Comparison of ENCODE assay signal across 17 cellular contexts in the genomic region with DNA sequence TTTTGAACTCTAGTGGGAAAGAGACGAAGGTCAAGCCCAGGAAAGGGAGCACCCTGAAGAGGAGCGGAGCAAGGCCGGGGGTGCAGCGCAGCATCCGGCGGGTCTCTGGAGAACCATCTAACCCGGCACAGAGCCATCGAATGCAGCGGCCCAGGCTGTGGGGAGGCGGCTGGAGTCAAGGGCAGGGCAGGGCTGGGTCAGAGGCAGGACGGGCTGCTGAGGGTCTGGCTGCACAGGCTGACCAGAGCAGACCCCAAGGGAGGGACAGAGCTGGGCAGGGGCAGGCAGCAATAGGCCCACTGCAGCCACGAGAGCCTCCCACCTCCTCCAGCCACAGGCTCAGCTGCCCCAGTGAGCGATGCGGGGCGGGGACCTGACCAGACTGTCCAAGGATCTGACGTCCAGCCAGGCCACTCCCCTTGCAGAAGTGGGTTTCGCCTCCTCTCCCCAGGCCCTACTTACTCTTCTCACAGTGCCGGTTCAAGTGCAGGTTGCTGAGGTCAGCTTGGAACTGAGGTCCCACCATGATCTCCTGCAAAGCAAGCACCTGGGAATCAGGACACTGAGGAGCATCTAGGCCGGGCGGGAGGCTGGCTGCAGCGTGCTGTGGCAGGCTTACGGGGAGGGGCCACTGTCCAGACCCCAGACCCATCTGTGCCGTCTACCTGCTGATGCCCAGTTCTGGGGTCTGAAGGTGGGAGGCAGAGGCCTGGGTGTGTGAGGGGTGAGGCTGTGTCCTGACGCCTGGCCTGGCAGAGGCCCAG. TPM values are rescaled to one million over a fixed set of nuclear protein-coding genes. Genes with fewer than 3 reads are reported as not detected.
DNase-seq lines count a peak whose midpoint lies in the region; ATAC-seq, FAIRE-seq and TF ChIP-seq lines count a peak whose summit lies in the region.
"Had no signal": no experiment of that assay in that cellular context is flagged by ENCODE, and none has a peak within 500 bp of the region (broad histone marks: within the 10 kb centered on the region; RNA-seq: fewer than 3 reads in every experiment).

No MANE protein-coding gene starts in this region.

- ATAC-seq in upper lobe of right lung, result peak; percentile 29
- ATAC-seq in HG03460 (IDR thresholded peaks at IDR 0.05; ENCODE audit: unreplicated experiment), result no peak
- ATAC-seq: HepG2 had no signal

- H4K91ac ChIP-seq in H1 (replicated peaks; ENCODE audit: insufficient read length, low read length) (no peak overlapping the region), neuronal stem cell (ENCODE audit: low read depth, low read length, poor library complexity) (no peak overlapping the region)

- no peak overlapping the region for H2BK20ac ChIP-seq in H1 (ENCODE audit: low read length)

- H3K4me2 ChIP-seq in H1 (ENCODE audit: insufficient read depth in 1 of 2, low read depth in 2 of 2, low read length in 2 of 2) (no peak overlapping the region), neuronal stem cell (ENCODE audit: insufficient read depth, low read length, poor library complexity, severe bottlenecking) (no peak overlapping the region)

- no peak for TF ChIP-seq POLR2A in H1 (IDR thresholded peaks at IDR 0.05; ENCODE audit: control extremely low read depth in 1 of 2, low read depth in 2 of 2, low read length in 2 of 2)

- TF ChIP-seq RAD21 in H1 (IDR thresholded peaks at IDR 0.05 in 1 of 2, conservative IDR thresholded peaks at IDR 0.05 in 1 of 2; ENCODE audit: low read depth in 2 of 2, low read length in 2 of 2), result no peak

- H2BK5ac ChIP-seq in H1 (ENCODE audit: low read depth, low read length) (no peak overlapping the region; the same call in 1 of the 2 replicates), neuronal stem cell (ENCODE audit: low read length) (no peak overlapping the region)

- H2BK12ac ChIP-seq in H1 (ENCODE audit: low read depth, low read length) (no peak overlapping the region), neuronal stem cell (ENCODE audit: low read length) (no peak overlapping the region)

- H3K79me2 ChIP-seq in H1 (ENCODE audit: control insufficient read depth in 1 of 2, insufficient read depth in 2 of 2, low read length in 2 of 2), result peaks cover 17 to 37% of the 10 kb centered on the region in 2 experiments

- no peak overlapping the region for H3K4me3 ChIP-seq in H7 (ENCODE audit: insufficient read depth, low read depth, low read length)
- H3K4me3 ChIP-seq in H1 (ENCODE audit: extremely low read depth in 1 of 4, insufficient read depth in 2 of 4, low read depth in 3 of 4, low read length in 4 of 4), result no peak overlapping the region
- H3K4me3 ChIP-seq in neuronal stem cell (ENCODE audit: low read length in 2 of 2), result no peak overlapping the region
- no peak overlapping the region for H3K4me3 ChIP-seq in upper lobe of right lung
- H3K4me3 ChIP-seq: GM23248 had no signal

- H3K79me1 ChIP-seq in H1 (ENCODE audit: low read depth, low read length), result peaks cover 13% of the 10 kb centered on the region
- H3K79me1 ChIP-seq in neuronal stem cell (ENCODE audit: low read depth, low read length), result peaks cover 14% of the 10 kb centered on the region

- peaks cover 7 to 13% of the 10 kb centered on the region in 2 experiments; a peak in 3 of 4 replicates for H3K9me3 ChIP-seq in H1 (ENCODE audit: insufficient read depth in 2 of 2, low read depth in 1 of 2, low read length in 1 of 2)
- peaks cover 34 to 55% of the 10 kb centered on the region in 2 donors for H3K9me3 ChIP-seq in neuronal stem cell (replicated peaks in 1 of 2; ENCODE audit: control insufficient read depth in 2 of 2, insufficient read depth in 1 of 2, low read depth in 1 of 2, low read length in 2 of 2)
- no peaks in the 10 kb centered on the region for H3K9me3 ChIP-seq in upper lobe of right lung

- no peak for FAIRE-seq in H1 (lab: Jason Lieb, UNC)
- FAIRE-seq: D721Med, G401.6, GM12891, HepG2 had no signal

- CTCF ChIA-PET in H1 (lab: Charles Lee; ENCODE audit: partially characterized antibody), result no interaction called here

- H3K23ac ChIP-seq in H1 (ENCODE audit: insufficient read length) (no peak overlapping the region), neuronal stem cell (ENCODE audit: low read depth, low read length, poor library complexity) (no peak overlapping the region)

- DNase-seq in H7, result peak; percentile 46
- no peak for DNase-seq in H1 (ENCODE audit: low read depth in 1 of 2, low spot score in 2 of 2)
- DNase-seq in neuronal stem cell (ENCODE audit: low spot score), result no peak
- DNase-seq in upper lobe of right lung, result peak; percentile 56
- no peak for DNase-seq in caudate nucleus (lab: John Stamatoyannopoulos, UW)
- no peak for DNase-seq in CD1c-positive myeloid dendritic cell (ENCODE audit: extremely low spot score)
- DNase-seq: BE2C; C1 segment of cervical spinal cord; Caco-2; CD4-positive, alpha-beta T cell; GM23248; H9 had no signal

- H3K23me2 ChIP-seq in H1 (ENCODE audit: low read depth, low read length), result peaks cover 4% of the 10 kb centered on the region; the same call in 1 of the 2 replicates

- peaks cover 2 to 22% of the 10 kb centered on the region in 2 experiments for H4K20me1 ChIP-seq in H1 (replicated peaks in 1 of 2; ENCODE audit: control insufficient read depth in 1 of 2, insufficient read depth in 2 of 2, low read length in 2 of 2)

- 95% methylated on average over 23 of the region's 24 CpGs; no CpG with 5 or more reads in 1 of the 2 experiments for WGBS in H1 (ENCODE audit: extremely low coverage in 1 of 2, insufficient coverage in 1 of 2, insufficient read length in 1 of 2, insufficient replicate concordance in 2 of 2, low coverage in 1 of 2, low lambda C conversion rate in 2 of 2, missing lambda C conversion rate in 1 of 2), 2 experiments
- no CpG with 5 or more reads among the region's 24 CpGs for WGBS in neuronal stem cell (ENCODE audit: extremely low coverage in 2 of 2, insufficient read length in 2 of 2, insufficient replicate concordance in 1 of 2), 2 donors

- no peaks in the 10 kb centered on the region for H3K27me3 ChIP-seq in H7 (ENCODE audit: control insufficient read depth, insufficient read depth, low read length)
- H3K27me3 ChIP-seq in H1 (replicated peaks in 1 of 4; ENCODE audit: control insufficient read depth in 3 of 4, extremely low read depth in 1 of 4, insufficient read depth in 3 of 4, low read length in 3 of 4), result no peaks in the 10 kb centered on the region
- no peaks in the 10 kb centered on the region for H3K27me3 ChIP-seq in neuronal stem cell (ENCODE audit: control insufficient read depth in 3 of 3, insufficient read depth in 3 of 3, low read depth in 1 of 3, low read length in 3 of 3)
- no peaks in the 10 kb centered on the region for H3K27me3 ChIP-seq in upper lobe of right lung
- H3K27me3 ChIP-seq: BE2C had no signal

- POLR2A ChIA-PET in H1 (lab: Charles Lee; ENCODE audit: partially characterized antibody), result interaction anchor here (1.3 kb wide), 1 partner anchor 18 kb away, joined by 3 read pairs; no protein-coding TSS in a partner anchor

- H3K56ac ChIP-seq in H1 (replicated peaks; ENCODE audit: insufficient read length, low read depth, low read length), result no peak overlapping the region

- TF ChIP-seq CTCF in H1 (IDR thresholded peaks at IDR 0.05; ENCODE audit: control extremely low read depth in 1 of 3, insufficient read depth in 1 of 3, low read depth in 1 of 3, low read length in 3 of 3) (no peak), upper lobe of right lung (IDR thresholded peaks at IDR 0.05) (no peak)

- no peak overlapping the region for H2AFZ ChIP-seq in H1 (ENCODE audit: low read length)
- H2AFZ ChIP-seq in neuronal stem cell (ENCODE audit: low read length), result no peak overlapping the region
- H2AFZ ChIP-seq: GM23248 had no signal

- H3K27ac ChIP-seq in H1 (ENCODE audit: low read depth, low read length) (no peak overlapping the region), neuronal stem cell (replicated peaks; ENCODE audit: low read length) (no peak overlapping the region), upper lobe of right lung (no peak overlapping the region), caudate nucleus (ENCODE audit: low read depth, low read length) (no peak overlapping the region)
- H3K27ac ChIP-seq: GM23248 had no signal

- H2AK5ac ChIP-seq in H1 (ENCODE audit: low read depth, low read length), result no peak overlapping the region
- H2AK5ac ChIP-seq in neuronal stem cell (ENCODE audit: low read depth, low read length), result no peak overlapping the region

- H4K8ac ChIP-seq in H1 (ENCODE audit: extremely low read depth, insufficient read depth, low read length), result 0 out of 2 replicates have a peak overlapping the region, but pooled peaks have one; percentile 14
- no peak overlapping the region for H4K8ac ChIP-seq in neuronal stem cell (ENCODE audit: low read depth, low read length)

- H3K36me3 ChIP-seq in H7 (replicated peaks; ENCODE audit: control insufficient read depth, insufficient read depth, low read length) (peaks cover 53% of the 10 kb centered on the region), H1 (ENCODE audit: control insufficient read depth in 2 of 4, insufficient read depth in 4 of 4, low read length in 3 of 4) (peaks cover 35 to 89% (median 66%) of the 10 kb centered on the region in 4 experiments), neuronal stem cell (replicated peaks in 1 of 2; ENCODE audit: control insufficient read depth in 2 of 2, insufficient read depth in 2 of 2, low read length in 2 of 2) (peaks cover 78 to 96% of the 10 kb centered on the region in 2 donors), upper lobe of right lung (peaks cover 71% of the 10 kb centered on the region)

- intact Hi-C loops in upper lobe of right lung (cut with DNase I), result no loop called here

- H2BK15ac ChIP-seq in H1 (ENCODE audit: low read length), result no peak overlapping the region
- H2BK15ac ChIP-seq in neuronal stem cell (ENCODE audit: low read length), result no peak overlapping the region

- H3K14ac ChIP-seq in H1 (ENCODE audit: insufficient read length) (no peak overlapping the region), neuronal stem cell (ENCODE audit: low read length) (no peak overlapping the region)

- H3K18ac ChIP-seq in H1 (ENCODE audit: extremely low read depth, low read length), result no peak overlapping the region
- H3K18ac ChIP-seq in neuronal stem cell (ENCODE audit: low read length), result no peak overlapping the region

- H3K4ac ChIP-seq in H1 (replicated peaks; ENCODE audit: insufficient read length, low read depth, low read length) (no peak overlapping the region), neuronal stem cell (ENCODE audit: low read length) (no peak overlapping the region)

- no peaks in the 10 kb centered on the region for H3K4me1 ChIP-seq in H1 (replicated peaks in 1 of 4; ENCODE audit: control insufficient read depth in 3 of 4, insufficient read depth in 4 of 4, low read length in 3 of 4)
- no peaks in the 10 kb centered on the region for H3K4me1 ChIP-seq in neuronal stem cell (ENCODE audit: control insufficient read depth in 2 of 2, insufficient read depth in 1 of 2, low read depth in 1 of 2, low read length in 2 of 2)
- H3K4me1 ChIP-seq in upper lobe of right lung, result no peaks in the 10 kb centered on the region
- H3K4me1 ChIP-seq: BE2C, Caco-2 had no signal

- no peak overlapping the region for H3K9ac ChIP-seq in H1 (replicated peaks in 1 of 4; ENCODE audit: extremely low read depth in 1 of 4, low read depth in 3 of 4, low read length in 3 of 4)
- peak overlapping the region; percentile 51 for H3K9ac ChIP-seq in neuronal stem cell (ENCODE audit: low read depth, low read length, poor library complexity)
- H3K9ac ChIP-seq: GM23248 had no signal

- TF ChIP-seq EP300 in H1 (IDR thresholded peaks at IDR 0.05; ENCODE audit: borderline replicate concordance in 1 of 2, low read depth in 2 of 2, low read length in 2 of 2), result no peak

- H4K5ac ChIP-seq in H1 (ENCODE audit: insufficient read length, low read depth, low read length), result no peak overlapping the region

- H2BK120ac ChIP-seq in H1 (replicated peaks; ENCODE audit: low read depth, low read length) (no peak overlapping the region), neuronal stem cell (ENCODE audit: low read depth, low read length) (no peak overlapping the region)

RNA-seq across cellular contexts. Expression of gene MIER2, which starts 19.2 kb away (rescaled TPM):
- total RNA-seq in H7 (2014; rRNA removed; shearing (Covaris generic)), result 43.4 and 49.6 TPM in 2 replicates
- 45.7 and 48.3 TPM in 2 replicates for total RNA-seq in H1 (2021; fragmentation: NEBNext Ultra II Directional; extraction: Animal tissue kit (Norgen Biotek cat#: 25700))
- polyA plus RNA-seq in H1 (2011; rRNA removed), result 30.3 and 53.1 TPM in 2 replicates
- 23.4 TPM for polyA plus RNA-seq in H1 (2011; cell fraction: cytosol; rRNA removed)
- 73.3 TPM for polyA plus RNA-seq in H1 (2011; cell fraction: nucleus; rRNA removed)
- polyA plus RNA-seq in H1 (2012, experiment 1 of 2), result 44.7 to 62.6 TPM (median 54.6 TPM) in 4 replicates
- polyA plus RNA-seq in H1 (2012, experiment 2 of 2), result 23.4 TPM
- polyA plus RNA-seq in H1 (2013, experiment 1 of 2), result 29.9 TPM
- 30.9 TPM for polyA plus RNA-seq in H1 (2013, experiment 2 of 2)
- 72.4 and 80.0 TPM in 2 replicates for polyA minus RNA-seq in H1 (2011; rRNA and poly(A)+ RNA removed)
- polyA minus RNA-seq in H1 (2011; cell fraction: cytosol; rRNA and poly(A)+ RNA removed), result 28.2 TPM
- 54.0 TPM for polyA minus RNA-seq in H1 (2011; cell fraction: nucleus; rRNA and poly(A)+ RNA removed)
- 40.2 TPM for polyA plus RNA-seq in neuronal stem cell (2013, experiment 1 of 2)
- polyA plus RNA-seq in neuronal stem cell (2013, experiment 2 of 2), result 41.0 TPM
- 43.1 TPM for total RNA-seq in upper lobe of right lung

RNA-seq across cellular contexts. Expression of gene PLPP2, which starts 34.2 kb away (rescaled TPM):
- 77.9 and 98.2 TPM in 2 replicates for total RNA-seq in H7 (2014; rRNA removed; shearing (Covaris generic))
- 98.6 and 101 TPM in 2 replicates for total RNA-seq in H1 (2021; fragmentation: NEBNext Ultra II Directional; extraction: Animal tissue kit (Norgen Biotek cat#: 25700))
- 195 and 326 TPM in 2 replicates for polyA plus RNA-seq in H1 (2011; rRNA removed)
- 162 TPM for polyA plus RNA-seq in H1 (2011; cell fraction: cytosol; rRNA removed)
- polyA plus RNA-seq in H1 (2011; cell fraction: nucleus; rRNA removed), result 254 TPM
- 91.4 to 160 TPM (median 142 TPM) in 4 replicates for polyA plus RNA-seq in H1 (2012, experiment 1 of 2)
- polyA plus RNA-seq in H1 (2012, experiment 2 of 2), result 177 TPM
- polyA plus RNA-seq in H1 (2013, experiment 1 of 2), result 85.7 TPM
- 84.2 TPM for polyA plus RNA-seq in H1 (2013, experiment 2 of 2)
- 63.2 and 112 TPM in 2 replicates for polyA minus RNA-seq in H1 (2011; rRNA and poly(A)+ RNA removed)
- 56.9 TPM for polyA minus RNA-seq in H1 (2011; cell fraction: cytosol; rRNA and poly(A)+ RNA removed)
- polyA minus RNA-seq in H1 (2011; cell fraction: nucleus; rRNA and poly(A)+ RNA removed), result 43.8 TPM
- 0.77 TPM for polyA plus RNA-seq in neuronal stem cell (2013, experiment 1 of 2)
- 0.65 TPM for polyA plus RNA-seq in neuronal stem cell (2013, experiment 2 of 2)
- 5.7 TPM for total RNA-seq in upper lobe of right lung
- total RNA-seq: HepG2 had no signal
- polyA plus RNA-seq: HepG2 had no signal

Comparison
In these comparisons a context has a peak if more than half of its experiments do, and no peak if none do; other contexts are left out.
1. DNase-seq: peak in H7 (single experiment) and upper lobe of right lung (single experiment); none in H1 (0 of 2), neuronal stem cell (single experiment), caudate nucleus (0 of 61) and CD1c-positive myeloid dendritic cell (single experiment).
2. RNA of gene PLPP2, which starts 34.2 kb away (total RNA-seq): 98.6 to 101 TPM in H1 and 77.9 to 98.2 TPM in H7; 5.7 TPM in upper lobe of right lung (single experiment); every median in the first group is over 10 times any median in the second.